Comparison of ENCODE assay signal across 27 cellular contexts in the genomic region with DNA sequence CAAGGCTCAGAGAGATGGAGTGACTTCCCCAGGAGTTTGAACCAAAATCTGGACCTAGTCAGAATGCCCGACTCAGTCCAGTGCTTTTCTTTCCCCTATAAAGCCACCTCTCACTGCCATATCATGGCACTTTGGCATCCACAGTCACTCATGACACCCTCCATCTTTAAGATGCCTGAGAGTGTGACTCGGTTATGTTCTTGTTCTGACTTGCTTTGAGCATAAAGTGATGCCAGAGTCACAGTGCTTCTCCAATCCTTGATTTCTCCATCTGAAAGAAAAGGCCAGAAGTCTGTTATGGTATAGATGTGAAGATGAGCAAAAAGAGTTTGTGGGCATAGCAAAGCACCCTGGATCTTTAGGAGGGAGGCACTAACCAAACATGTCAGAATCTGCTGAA.
"Had no signal": no experiment of that assay in that cellular context is flagged by ENCODE, and none has a peak within 500 bp of the region (broad histone marks: within the 10 kb centered on the region; RNA-seq: fewer than 3 reads in every experiment).

No MANE protein-coding gene starts in this region.

- H3K27ac Mint-ChIP-seq: memory B cell; naive B cell; naive thymus-derived CD8-positive, alpha-beta T cell had no signal

- H3K4me3 Mint-ChIP-seq: memory B cell; naive B cell; naive thymus-derived CD8-positive, alpha-beta T cell had no signal

- DNase-seq: dermis blood vessel endothelial cell; dorsolateral prefrontal cortex; effector CD4-positive, alpha-beta T cell; effector memory CD4-positive, alpha-beta T cell; erythroblast; esophagus squamous epithelium; foreskin fibroblast; head of caudate nucleus; heart right ventricle; hippocampal formation; left cardiac atrium; left lung; left ventricle myocardium superior; lower lobe of right lung; mesendoderm; midbrain; mucosa of descending colon; naive B cell; naive thymus-derived CD8-positive, alpha-beta T cell had no signal

- H3K27me3 ChIP-seq: dorsolateral prefrontal cortex, heart right ventricle, left lung had no signal

- H3K9me3 Mint-ChIP-seq: memory B cell; naive thymus-derived CD8-positive, alpha-beta T cell had no signal

- H3K36me3 Mint-ChIP-seq: memory B cell; naive B cell; naive thymus-derived CD8-positive, alpha-beta T cell had no signal

- H3K4me1 Mint-ChIP-seq: memory B cell; naive B cell; naive thymus-derived CD8-positive, alpha-beta T cell had no signal

- H3K4me3 ChIP-seq: coronary artery, dorsolateral prefrontal cortex, esophagus squamous epithelium, gastroesophageal sphincter, heart right ventricle, left lung, lower lobe of right lung, mucosa of descending colon had no signal

- FAIRE-seq: colon, endothelial cell of umbilical vein, frontal cortex, islet of Langerhans, keratinocyte had no signal

- H3K36me3 ChIP-seq: esophagus squamous epithelium, gastroesophageal sphincter, heart right ventricle, left lung, lower lobe of right lung had no signal
